In the genomic region with DNA sequence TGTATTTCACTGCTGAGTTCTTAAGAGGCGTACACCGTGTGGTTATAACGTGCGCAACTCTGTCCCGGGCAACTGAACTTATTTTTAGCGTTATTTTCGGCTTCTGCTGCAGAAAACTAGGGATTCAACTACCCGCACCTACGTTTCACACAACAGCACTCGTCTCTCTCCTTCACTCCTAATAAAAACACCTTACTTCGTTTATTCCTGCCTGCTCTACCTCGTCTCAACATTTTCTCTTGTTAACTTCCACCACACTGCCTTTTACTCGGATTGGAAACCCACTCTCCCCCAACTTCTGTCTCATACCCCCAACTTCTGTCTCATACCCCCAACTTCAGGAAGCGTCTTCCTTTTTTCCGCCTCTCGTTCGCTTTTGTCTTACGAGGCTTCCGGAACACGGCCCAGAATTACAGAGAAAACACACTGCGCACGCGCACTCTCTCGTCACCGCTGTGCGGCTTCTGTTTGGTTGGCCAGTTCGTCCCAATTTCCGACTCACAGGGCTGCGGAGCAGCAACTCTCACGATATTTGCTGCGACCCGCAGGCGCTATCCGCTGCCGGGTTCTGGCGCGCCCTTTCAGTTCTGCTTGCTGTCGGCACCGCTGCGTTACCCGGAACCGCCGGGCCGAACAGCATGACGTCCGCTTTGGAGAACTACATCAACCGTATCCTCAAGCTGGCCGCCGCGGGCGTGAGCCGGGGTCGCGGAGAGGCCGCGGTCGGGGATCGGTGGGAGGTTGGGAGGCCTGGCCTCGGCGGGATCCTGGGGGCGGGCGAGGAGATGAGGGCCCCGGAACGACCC, we compare ENCODE assay signal across 8 cellular contexts. TPM values are rescaled to one million over a fixed set of nuclear protein-coding genes. Genes with fewer than 3 reads are reported as not detected.
A peak's percentile ranks its signal among the peaks of the same experiment; 100 is the strongest.
DNase-seq lines count a peak whose midpoint lies in the region; ATAC-seq and TF ChIP-seq lines count a peak whose summit lies in the region.

A gene (plus strand): TSS at position 579 of the 806 bp plus-strand sequence. CDS start 60 bp downstream, at position 639.

- H2BK5ac ChIP-seq in H9 (ENCODE audit: insufficient read length, low read length), result peak within 1 kb of the TSS; percentile 77

- peak within 1 kb of the TSS; percentile 92 for H4K5ac ChIP-seq in H9 (ENCODE audit: insufficient read length, low read depth, low read length)

- no peak within 1 kb of the TSS; the same call in 1 of the 2 replicates for H3K4ac ChIP-seq in H9 (ENCODE audit: low read depth, low read length)

- peaks cover 14 to 35% (median 34%) of the 10 kb centered on the region in 3 experiments for H3K36me3 Mint-ChIP-seq in H9 (ENCODE audit: insufficient read depth in 1 of 3, low read depth in 3 of 3)
- H3K36me3 Mint-ChIP-seq in natural killer cell treated with Interleukin-12 subunit alpha and Interleukin-12 subunit beta and Interleukin-15 and Interleukin-18, amount 100 ng/mL, for 72 hours, result peaks cover 33% of the 10 kb centered on the region

- H3K56ac ChIP-seq in H9 (ENCODE audit: insufficient read length, low read depth, low read length), result peak within 1 kb of the TSS; percentile 88

- no peak within 1 kb of the TSS for H4K91ac ChIP-seq in H9 (ENCODE audit: insufficient read length, low read depth, low read length)

- no peaks in the 10 kb centered on the region for H4K20me1 ChIP-seq in H9 (ENCODE audit: control insufficient read depth, insufficient read depth, insufficient read length)

- no CpG with 5 or more reads among the region's 64 CpGs for WGBS in H9 (ENCODE audit: extremely low coverage, insufficient read length, low lambda C conversion rate)

- H3K4me3 Mint-ChIP-seq in H9, result peak within 1 kb of the TSS; percentile 93 to 94
- peak within 1 kb of the TSS; percentile 97 for H3K4me3 Mint-ChIP-seq in natural killer cell treated with Interleukin-12 subunit alpha and Interleukin-12 subunit beta and Interleukin-15 and Interleukin-18, amount 100 ng/mL, for 72 hours

- ATAC-seq in natural killer cell treated with Interleukin-12 subunit alpha and Interleukin-12 subunit beta and Interleukin-15 and Interleukin-18, amount 100 ng/mL, for 72 hours, result peak; percentile 99 to 100
- ATAC-seq in stimulated activated naive CD8-positive, alpha-beta T cell treated with anti-CD3 and anti-CD28 coated beads, Interleukin-15, Interleukin-2, amounts not matched to agents 100 U/mL and 50 U/mL, for 24 hours, result peak; percentile 99

- H3T11ph ChIP-seq in H9 (ENCODE audit: low read length), result no peak within 1 kb of the TSS

- peak; percentile 96 for DNase-seq in ELR (ENCODE audit: low read depth)
- peak; percentile 98 for DNase-seq in H9
- DNase-seq in MG63, result peak; percentile 92
- DNase-seq in SHP77 treated with DMSO at 0.1 percent for 48 hours (lab: John Stamatoyannopoulos, UW), result peak; percentile 90
- DNase-seq in activated effector memory CD4-positive, alpha-beta T cell treated with anti-CD3 and anti-CD28 coated beads, Interleukin-2, amount 50 U/mL, for 16 hours, result peak; percentile 99
- DNase-seq in fibroblast of pulmonary artery (ENCODE audit: low read depth), result peak; percentile 99
- peak; percentile 96 for DNase-seq in natural killer cell treated with Interleukin-12 subunit alpha and Interleukin-12 subunit beta and Interleukin-15 and Interleukin-18, amount 100 ng/mL, for 72 hours (ENCODE audit: low spot score)
- peak; percentile 95 for DNase-seq in stimulated activated naive CD8-positive, alpha-beta T cell treated with anti-CD3 and anti-CD28 coated beads, Interleukin-15, Interleukin-2, amounts not matched to agents 100 U/mL and 50 U/mL, for 24 hours

- H3K9me3 ChIP-seq in H9 (ENCODE audit: control insufficient read depth, low read depth, low read length) (no peaks in the 10 kb centered on the region), MG63 (no peaks in the 10 kb centered on the region)

- H3K14ac ChIP-seq in H9 (ENCODE audit: insufficient read depth, low read length), result peak within 1 kb of the TSS; percentile 93

- H3K9me3 Mint-ChIP-seq in H9, result no peaks in the 10 kb centered on the region; a peak in 2 of 5 replicates
- peaks cover 3% of the 10 kb centered on the region for H3K9me3 Mint-ChIP-seq in natural killer cell treated with Interleukin-12 subunit alpha and Interleukin-12 subunit beta and Interleukin-15 and Interleukin-18, amount 100 ng/mL, for 72 hours

- H2BK20ac ChIP-seq in H9 (ENCODE audit: low read depth, low read length, poor library complexity, severe bottlenecking), result no peak within 1 kb of the TSS

- no peak within 1 kb of the TSS for H2BK120ac ChIP-seq in H9 (ENCODE audit: low read depth, low read length, poor library complexity, severe bottlenecking)

- H3K4me1 Mint-ChIP-seq in H9, result peaks cover 13 to 22% of the 10 kb centered on the region in 2 experiments
- peaks cover 30 to 44% of the 10 kb centered on the region in 2 donors for H3K4me1 Mint-ChIP-seq in natural killer cell treated with Interleukin-12 subunit alpha and Interleukin-12 subunit beta and Interleukin-15 and Interleukin-18, amount 100 ng/mL, for 72 hours (ENCODE audit: low read depth in 2 of 2)

- no peaks in the 10 kb centered on the region for H3K4me1 ChIP-seq in H9 (ENCODE audit: insufficient read depth, low read length)

- no peak within 1 kb of the TSS for H2BK12ac ChIP-seq in H9 (ENCODE audit: insufficient read length, low read depth, low read length)

- no peak within 1 kb of the TSS for H2BK15ac ChIP-seq in H9 (ENCODE audit: low read depth, low read length)

- peaks cover 13% of the 10 kb centered on the region; the same call in 1 of the 2 replicates for H3K79me2 ChIP-seq in H9 (ENCODE audit: insufficient read depth, low read length)

- no peak within 1 kb of the TSS for H2AFZ ChIP-seq in H9 (ENCODE audit: low read length)

- no peak within 1 kb of the TSS for H2AK5ac ChIP-seq in H9 (ENCODE audit: insufficient read length, low read length)

- peaks cover 6% of the 10 kb centered on the region for H3K23me2 ChIP-seq in H9 (ENCODE audit: insufficient read length, low read depth, low read length, poor library complexity, severe bottlenecking)

- H3K18ac ChIP-seq in H9 (ENCODE audit: insufficient read length, low read depth, low read length), result peak within 1 kb of the TSS; percentile 91

- peak within 1 kb of the TSS; percentile 99 for H3K9ac ChIP-seq in H9 (ENCODE audit: extremely low read depth, insufficient read length, low read length)

- peak within 1 kb of the TSS; percentile 79 for H3K27ac ChIP-seq in H9 (ENCODE audit: insufficient read length, low read depth, low read length)

- no peak for TF ChIP-seq CTCF in H9 (conservative IDR thresholded peaks at IDR 0.05)
- no peak for TF ChIP-seq CTCF in fibroblast of pulmonary artery (IDR thresholded peaks at IDR 0.05; ENCODE audit: low read length, missing control alignments)

- peak within 1 kb of the TSS; percentile 97 to 100 (median 98) for H3K27ac Mint-ChIP-seq in H9
- peak within 1 kb of the TSS; percentile 96 to 97 for H3K27ac Mint-ChIP-seq in natural killer cell treated with Interleukin-12 subunit alpha and Interleukin-12 subunit beta and Interleukin-15 and Interleukin-18, amount 100 ng/mL, for 72 hours

- H3K27me3 ChIP-seq in H9 (ENCODE audit: insufficient read depth, low read length) (no peaks in the 10 kb centered on the region), MG63 (no peaks in the 10 kb centered on the region)

- peak within 1 kb of the TSS; percentile 90 for H3K4me3 ChIP-seq in MG63
- peak within 1 kb of the TSS; percentile 92 for H3K4me3 ChIP-seq in fibroblast of pulmonary artery (replicated peaks; ENCODE audit: low read depth, low read length)

- H3K36me3 ChIP-seq in MG63, result peaks cover 35% of the 10 kb centered on the region

- H4K8ac ChIP-seq in H9 (replicated peaks; ENCODE audit: insufficient read length, low read depth, low read length), result no peak within 1 kb of the TSS

- H3K23ac ChIP-seq in H9 (ENCODE audit: insufficient read length, low read depth, low read length), result no peak within 1 kb of the TSS

- peaks cover 4% of the 10 kb centered on the region; the same call in 1 of the 2 replicates for H3K27me3 Mint-ChIP-seq in H9 (ENCODE audit: low read depth)
- no peaks in the 10 kb centered on the region for H3K27me3 Mint-ChIP-seq in natural killer cell treated with Interleukin-12 subunit alpha and Interleukin-12 subunit beta and Interleukin-15 and Interleukin-18, amount 100 ng/mL, for 72 hours

- H3K4me2 ChIP-seq in H9 (ENCODE audit: insufficient read depth, insufficient read length, low read length), result peak within 1 kb of the TSS; percentile 88

- no peaks in the 10 kb centered on the region for H3K79me1 ChIP-seq in H9 (ENCODE audit: insufficient read depth, low read depth, low read length, poor library complexity, severe bottlenecking)

RNA-seq across cellular contexts. Expression of the gene that starts here (rescaled TPM):
- 51.8 and 52.5 TPM in 2 replicates for total RNA-seq in H9 (2021)
- total RNA-seq in MG63 (2014; rRNA removed; shearing (Covaris generic); ENCODE audit: low replicate concordance), result 28.0 and 38.8 TPM in 2 replicates
- total RNA-seq in natural killer cell treated with Interleukin-12 subunit alpha and Interleukin-12 subunit beta and Interleukin-15 and Interleukin-18, amount 100 ng/mL, for 72 hours, result 10 to 100 TPM; 37.3 to 48.0 TPM

Comparison
In these comparisons a context has a peak if more than half of its experiments do, and no peak if none do; other contexts are left out.
1. Peak in every context shown above with its lines: DNase-seq, ATAC-seq, H3K4me3 ChIP-seq and H3K27ac ChIP-seq.